ENCODE assay signal across 8 cellular contexts in the genomic region with DNA sequence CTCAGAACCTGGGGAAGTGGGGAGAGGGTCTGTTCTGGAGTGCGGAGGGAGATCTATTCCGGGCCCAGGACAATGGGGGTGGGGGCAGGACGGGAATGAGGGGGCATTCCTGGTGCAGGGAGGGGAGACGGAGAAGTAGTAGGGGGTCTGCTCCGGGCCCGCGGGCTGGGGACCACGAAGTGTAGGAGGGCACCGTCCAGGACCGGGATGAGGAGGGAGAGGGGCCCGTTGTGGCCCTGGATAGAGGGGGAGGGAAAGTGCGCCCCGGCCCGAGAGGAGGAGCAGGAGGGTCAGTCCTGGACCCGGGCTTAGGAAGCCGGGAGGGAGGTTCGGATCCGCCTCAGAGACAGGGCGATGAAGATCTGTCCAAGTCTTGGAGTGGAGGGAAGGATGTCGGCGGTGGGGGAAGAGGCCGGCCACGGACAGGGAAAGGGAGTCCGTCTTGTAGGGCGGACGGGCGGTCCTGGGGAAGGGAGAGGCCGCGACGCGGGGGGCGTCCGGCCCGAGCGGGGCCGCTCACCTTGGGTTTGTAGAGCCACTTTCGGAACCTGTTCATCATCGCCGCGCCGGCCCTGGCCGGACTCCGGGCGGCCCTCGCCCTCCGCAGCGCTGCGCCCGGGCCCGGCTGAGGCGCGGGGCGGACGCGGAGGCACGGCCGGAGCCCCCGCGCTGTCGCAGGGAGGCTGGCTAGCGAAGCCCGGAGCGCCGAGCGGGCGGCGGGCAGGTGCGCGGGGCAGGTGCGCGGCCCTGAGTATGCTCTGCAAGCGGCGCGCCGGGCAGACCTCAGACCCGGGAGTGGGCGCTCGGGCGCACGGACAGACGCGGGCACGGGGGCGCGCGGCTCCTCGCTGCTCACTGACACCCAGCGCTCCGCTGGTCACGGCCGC. TPM values are rescaled to one million over a fixed set of nuclear protein-coding genes. Genes with fewer than 3 reads are reported as not detected.
DNase-seq lines count a peak whose midpoint lies in the region; ATAC-seq and TF ChIP-seq lines count a peak whose summit lies in the region.

ZFYVE28 (minus strand) TSS at position 881 of the 887 bp plus-strand sequence; CDS start at position 559, 322 bp downstream.

- intact Hi-C loops in esophagus squamous epithelium (cut with DNase I) = loop anchor here (10.0 kb wide), 1 partner anchor 163 kb away; no protein-coding TSS in a partner anchor

- H3K79me2 ChIP-seq in osteoblast (ENCODE audit: insufficient read depth, low read length) = no peaks in the 10 kb centered on the region

- H3K36me3 Mint-ChIP-seq in T-helper 2 cell treated with Interferon-gamma antibody and Interleukin-4, amounts not matched to agents 5 μg/mL and 100 μg/mL, for 36 hours (ENCODE audit: low read depth) = peaks cover 5% of the 10 kb centered on the region

- H3K4me1 ChIP-seq in esophagus squamous epithelium (peaks cover 32 to 56% (median 35%) of the 10 kb centered on the region in 3 donors), osteoblast (ENCODE audit: insufficient read depth, low read length) (peaks cover 16% of the 10 kb centered on the region)

- H3K4me3 ChIP-seq in esophagus squamous epithelium = peak within 1 kb of the TSS; percentile 46 to 90 (median 67)
- H3K4me3 ChIP-seq in osteoblast (ENCODE audit: insufficient read depth, low read length) = peak within 1 kb of the TSS; percentile 76

- peak within 1 kb of the TSS; percentile 89 for H3K4me3 Mint-ChIP-seq in T-helper 2 cell treated with Interferon-gamma antibody and Interleukin-4, amounts not matched to agents 5 μg/mL and 100 μg/mL, for 36 hours

- peaks cover 0 to 70% (median 0%) of the 10 kb centered on the region in 4 donors for H3K27me3 ChIP-seq in esophagus squamous epithelium
- H3K27me3 ChIP-seq in osteoblast (ENCODE audit: insufficient read depth, low read length) = peaks cover 66% of the 10 kb centered on the region

- peaks cover 36% of the 10 kb centered on the region for H3K4me1 Mint-ChIP-seq in T-helper 2 cell treated with Interferon-gamma antibody and Interleukin-4, amounts not matched to agents 5 μg/mL and 100 μg/mL, for 36 hours (ENCODE audit: low read depth)

- H3K36me3 ChIP-seq in esophagus squamous epithelium (no peaks in the 10 kb centered on the region), osteoblast (ENCODE audit: insufficient read depth, low read length) (no peaks in the 10 kb centered on the region)

- ATAC-seq in HG03025 (IDR thresholded peaks at IDR 0.05; ENCODE audit: low FRiP score, unreplicated experiment) (peak; percentile 15), HG02885 (IDR thresholded peaks at IDR 0.05; ENCODE audit: poor library complexity, unreplicated experiment) (no peak)

- H3K9me3 ChIP-seq in esophagus squamous epithelium (no peaks in the 10 kb centered on the region), osteoblast (ENCODE audit: low read depth, low read length) (no peaks in the 10 kb centered on the region)

- WGBS in esophagus squamous epithelium, 2 donors = 2% methylated on average over 16 of the region's 91 CpGs

- peak within 1 kb of the TSS; percentile 93 for H3K4me2 ChIP-seq in osteoblast (ENCODE audit: insufficient read depth, low read length)

- no peaks in the 10 kb centered on the region for H3K9me3 Mint-ChIP-seq in T-helper 2 cell treated with Interferon-gamma antibody and Interleukin-4, amounts not matched to agents 5 μg/mL and 100 μg/mL, for 36 hours

- H3K27ac Mint-ChIP-seq in T-helper 2 cell treated with Interferon-gamma antibody and Interleukin-4, amounts not matched to agents 5 μg/mL and 100 μg/mL, for 36 hours = peak within 1 kb of the TSS; percentile 87

- H4K20me1 ChIP-seq in osteoblast (ENCODE audit: insufficient read depth, low read length) = no peaks in the 10 kb centered on the region

- TF ChIP-seq POLR2A in esophagus squamous epithelium (IDR thresholded peaks at IDR 0.05) = peak in 2 of 4 donors; percentile 16 to 63

- peak; percentile 41 for DNase-seq in ELR (ENCODE audit: low read depth)
- no peak for DNase-seq in T-helper 2 cell treated with Interferon-gamma antibody and Interleukin-4, amounts not matched to agents 5 μg/mL and 100 μg/mL, for 36 hours (ENCODE audit: low spot score)
- no peak for DNase-seq in esophagus squamous epithelium (lab: John Stamatoyannopoulos, UW)
- peak; percentile 94 for DNase-seq in osteoblast (ENCODE audit: insufficient read length, low spot score, missing footprints)
- no peak for DNase-seq in NCI-H1436 treated with DMSO at 0.1 percent for 48 hours (lab: John Stamatoyannopoulos, UW)
- DNase-seq in NCI-H2029 (lab: John Stamatoyannopoulos, UW) = no peak

- no peak for TF ChIP-seq CTCF in esophagus squamous epithelium (IDR thresholded peaks at IDR 0.05)
- TF ChIP-seq CTCF in osteoblast (IDR thresholded peaks at IDR 0.05; ENCODE audit: extremely low read depth, low read depth, low read length) = no peak

- peaks cover 54% of the 10 kb centered on the region for H3K27me3 Mint-ChIP-seq in T-helper 2 cell treated with Interferon-gamma antibody and Interleukin-4, amounts not matched to agents 5 μg/mL and 100 μg/mL, for 36 hours (ENCODE audit: low read depth)

- H3K27ac ChIP-seq in esophagus squamous epithelium = peak within 1 kb of the TSS; percentile 55 to 76 (median 69)
- no peak within 1 kb of the TSS for H3K27ac ChIP-seq in osteoblast (ENCODE audit: low read depth, low read length)

- H2AFZ ChIP-seq in osteoblast (ENCODE audit: low read length) = peak within 1 kb of the TSS; percentile 82

RNA-seq across cellular contexts. Expression of gene ZFYVE28, which starts in this region (rescaled TPM):
- total RNA-seq in esophagus squamous epithelium (1 to 10 TPM; 5.1 to 8.5 (median 8.2) TPM), osteoblast (9.7 and 10.5 TPM in 2 replicates)

Comparison
In these comparisons a context has a peak if more than half of its experiments do, and no peak if none do; other contexts are left out.
1. DNase-seq: peak in ELR (single experiment) and osteoblast (single experiment); none in T-helper 2 cell treated with Interferon-gamma antibody and Interleukin-4, amounts not matched to agents 5 μg/mL and 100 μg/mL, for 36 hours (single experiment), esophagus squamous epithelium (single experiment), NCI-H1436 treated with DMSO at 0.1 percent for 48 hours (single experiment) and NCI-H2029 (single experiment).